1 cellular context compared by ENCODE assay signal in the genomic region with DNA sequence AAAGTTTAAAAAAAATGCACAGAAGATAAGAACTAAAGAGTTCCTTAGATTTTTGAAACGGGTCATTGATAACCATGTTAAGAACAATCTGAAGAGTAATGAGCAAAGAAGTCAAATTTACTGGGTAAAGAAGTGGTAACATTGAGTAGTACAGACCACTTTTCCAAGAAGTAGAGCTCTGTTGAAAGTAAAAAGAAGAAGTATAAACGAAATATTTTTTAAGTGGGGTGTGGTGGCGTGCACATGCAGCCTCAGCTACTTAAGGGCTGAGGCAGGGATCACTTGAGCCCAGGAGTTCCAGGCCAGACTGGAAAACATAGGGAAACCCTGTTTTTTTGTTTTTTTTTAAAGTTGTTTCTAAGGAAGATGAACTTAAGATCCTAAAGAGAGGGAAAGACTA.
TF ChIP-seq lines count a peak whose summit lies in the region.

No MANE protein-coding gene starts in this region.

TF ChIP-seq in HepG2, 621 proteins besides CTCF, POLR2A, EP300 and RAD21 (continued from another document):
- TF ChIP-seq ZBTB2 (CRISPR knock-in tag; IDR thresholded peaks at IDR 0.05; ENCODE audit: low read depth) (no peak), ZNF570 (CRISPR knock-in tag; IDR thresholded peaks at IDR 0.05; ENCODE audit: borderline replicate concordance) (no peak), EED (CRISPR knock-in tag; IDR thresholded peaks at IDR 0.05) (no peak)
- TF ChIP-seq, protein P1, sequence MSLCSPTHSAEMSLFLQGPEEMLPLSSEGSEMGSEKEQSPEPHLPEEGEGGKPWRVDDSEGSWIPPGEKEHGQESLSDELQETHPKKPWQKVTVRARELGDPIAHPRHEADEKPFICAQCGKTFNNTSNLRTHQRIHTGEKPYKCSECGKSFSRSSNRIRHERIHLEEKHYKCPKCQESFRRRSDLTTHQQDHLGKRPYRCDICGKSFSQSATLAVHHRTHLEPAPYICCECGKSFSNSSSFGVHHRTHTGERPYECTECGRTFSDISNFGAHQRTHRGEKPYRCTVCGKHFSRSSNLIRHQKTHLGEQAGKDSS (CRISPR knock-in tag; IDR thresholded peaks at IDR 0.05; ENCODE audit: borderline replicate concordance, low read depth): no peak
